Comparison of ENCODE assay signal across 7 cellular contexts in genomic region chr7:148507064-148507573, GRCh38.
DNase-seq lines count a peak whose midpoint lies in the region; ATAC-seq lines count a peak whose summit lies in the region.
"Not testable (repeated sequence)": the region's sequence is repeated elsewhere in the genome, so short reads cannot be mapped to it uniquely, and the experiment has no call there.

No MANE protein-coding gene starts in this region.

- intact Hi-C loops in naive thymus-derived CD4-positive, alpha-beta T cell (cut with micrococcal nuclease): loop anchor here in 1 of 2 donors (10.0 kb wide), 2 partner anchors 558 to 588 kb away; partner anchors contain the start of gene ZNF786

- POLR2A ChIA-PET in activated CD4-positive, alpha-beta memory T cell treated with anti-CD3 and anti-CD28 coated beads, Interleukin-2, amount 10 ng/mL, durations not matched to agents 7 days and 5 days (lab: Charles Lee); naive thymus-derived CD4-positive, alpha-beta T cell (lab: Charles Lee): not testable (repeated sequence)

- H3K4me1 Mint-ChIP-seq in activated CD4-positive, alpha-beta memory T cell treated with anti-CD3 and anti-CD28 coated beads, Interleukin-2, amount 10 ng/mL, durations not matched to agents 7 days and 5 days: peaks cover 16% of the 10 kb centered on the region
- not testable (repeated sequence) for H3K4me1 Mint-ChIP-seq in naive thymus-derived CD4-positive, alpha-beta T cell

- DNase-seq in activated CD4-positive, alpha-beta memory T cell treated with anti-CD3 and anti-CD28 coated beads, Interleukin-2, amount 10 ng/mL, durations not matched to agents 7 days and 5 days; naive thymus-derived CD4-positive, alpha-beta T cell: not testable (repeated sequence)

- H3K9me3 Mint-ChIP-seq in activated CD4-positive, alpha-beta memory T cell treated with anti-CD3 and anti-CD28 coated beads, Interleukin-2, amount 10 ng/mL, durations not matched to agents 7 days and 5 days; naive thymus-derived CD4-positive, alpha-beta T cell: not testable (repeated sequence)

- H3K27ac ChIP-seq in naive thymus-derived CD4-positive, alpha-beta T cell (ENCODE audit: low read depth, low read length): not testable (repeated sequence)

- not testable (repeated sequence) for H3K4me3 ChIP-seq in naive thymus-derived CD4-positive, alpha-beta T cell (ENCODE audit: low read length)

- H3K36me3 Mint-ChIP-seq in activated CD4-positive, alpha-beta memory T cell treated with anti-CD3 and anti-CD28 coated beads, Interleukin-2, amount 10 ng/mL, durations not matched to agents 7 days and 5 days (ENCODE audit: low read depth); naive thymus-derived CD4-positive, alpha-beta T cell: not testable (repeated sequence)

- CTCF ChIA-PET in activated CD4-positive, alpha-beta memory T cell treated with anti-CD3 and anti-CD28 coated beads, Interleukin-2, amount 10 ng/mL, durations not matched to agents 7 days and 5 days (lab: Charles Lee); naive thymus-derived CD4-positive, alpha-beta T cell (lab: Charles Lee): not testable (repeated sequence)

- ATAC-seq in GM18517 (IDR thresholded peaks at IDR 0.05; ENCODE audit: unreplicated experiment) (peak; percentile 99), GM19452 (IDR thresholded peaks at IDR 0.05; ENCODE audit: unreplicated experiment) (peak; percentile 95), HG02588 (IDR thresholded peaks at IDR 0.05; ENCODE audit: unreplicated experiment) (peak; percentile 98), HG03095 (IDR thresholded peaks at IDR 0.05; ENCODE audit: unreplicated experiment) (peak; percentile 99), HG03575 (IDR thresholded peaks at IDR 0.05; ENCODE audit: extremely low read depth, insufficient number of reproducible peaks, low FRiP score, unreplicated experiment) (peak; percentile 99)
- peak; percentile 36 for ATAC-seq in naive thymus-derived CD4-positive, alpha-beta T cell

- H3K9me3 ChIP-seq in naive thymus-derived CD4-positive, alpha-beta T cell (ENCODE audit: control insufficient read depth in 2 of 3, low read length in 3 of 3): not testable (repeated sequence)

- peak overlapping the region; percentile 15 for H3K4me3 Mint-ChIP-seq in activated CD4-positive, alpha-beta memory T cell treated with anti-CD3 and anti-CD28 coated beads, Interleukin-2, amount 10 ng/mL, durations not matched to agents 7 days and 5 days
- H3K4me3 Mint-ChIP-seq in naive thymus-derived CD4-positive, alpha-beta T cell: not testable (repeated sequence)

- not testable (repeated sequence) for H3K4me1 ChIP-seq in naive thymus-derived CD4-positive, alpha-beta T cell (ENCODE audit: control insufficient read depth in 2 of 2, insufficient read depth in 2 of 2, low read length in 2 of 2)

- H3K36me3 ChIP-seq in naive thymus-derived CD4-positive, alpha-beta T cell (ENCODE audit: control insufficient read depth in 2 of 3, insufficient read depth in 3 of 3, low read length in 3 of 3): not testable (repeated sequence)

- H3K27me3 Mint-ChIP-seq in activated CD4-positive, alpha-beta memory T cell treated with anti-CD3 and anti-CD28 coated beads, Interleukin-2, amount 10 ng/mL, durations not matched to agents 7 days and 5 days: peaks cover 18% of the 10 kb centered on the region
- H3K27me3 Mint-ChIP-seq in naive thymus-derived CD4-positive, alpha-beta T cell: not testable (repeated sequence)

- not testable (repeated sequence) for H3K27me3 ChIP-seq in naive thymus-derived CD4-positive, alpha-beta T cell (ENCODE audit: control insufficient read depth in 2 of 2, insufficient read depth in 2 of 2, low read length in 2 of 2)

- H3K27ac Mint-ChIP-seq in activated CD4-positive, alpha-beta memory T cell treated with anti-CD3 and anti-CD28 coated beads, Interleukin-2, amount 10 ng/mL, durations not matched to agents 7 days and 5 days; naive thymus-derived CD4-positive, alpha-beta T cell: not testable (repeated sequence)

Comparison
In these comparisons a context has a peak if more than half of its experiments do, and no peak if none do; other contexts are left out.
1. ATAC-seq: peak in every context shown above with its lines; median percentile 99 in GM18517; 99 in HG03095; 99 in HG03575; 98 in HG02588; 95 in GM19452; 36 in naive thymus-derived CD4-positive, alpha-beta T cell.